In genomic region chr5:93995126-93995621, GRCh38 we compare ENCODE assay signal across 14 cellular contexts.
DNase-seq lines count a peak whose midpoint lies in the region; ATAC-seq, FAIRE-seq and TF ChIP-seq lines count a peak whose summit lies in the region.
"Had no signal": no experiment of that assay in that cellular context is flagged by ENCODE, and none has a peak within 500 bp of the region (broad histone marks: within the 10 kb centered on the region; RNA-seq: fewer than 3 reads in every experiment).

No MANE protein-coding gene starts in this region.

- H3K27me3 ChIP-seq in HepG2 (ENCODE audit: control insufficient read depth in 1 of 2, insufficient read depth in 2 of 2, low read length in 2 of 2): no peaks in the 10 kb centered on the region

- no peaks in the 10 kb centered on the region for H3K36me3 ChIP-seq in HepG2 (replicated peaks in 1 of 2; ENCODE audit: control insufficient read depth in 1 of 2, insufficient read depth in 2 of 2, low read length in 2 of 2)
- H3K36me3 ChIP-seq: thoracic aorta had no signal

- H3K4me2 ChIP-seq in HepG2 (ENCODE audit: low read depth, low read length): no peak overlapping the region

- no peak overlapping the region for H3K9ac ChIP-seq in HepG2 (ENCODE audit: insufficient read depth, low read depth, low read length)

- DNase-seq in GM04504 (ENCODE audit: low read depth): peak; percentile 65
- DNase-seq in immature natural killer cell: peak in 2 of 3 donors; percentile 10 to 28
- no peak for DNase-seq in midbrain (lab: John Stamatoyannopoulos, UW)
- no peak for DNase-seq in GM19240 (ENCODE audit: insufficient read length, low spot score)
- DNase-seq in HepG2 (ENCODE audit: low spot score): no peak
- DNase-seq: effector CD4-positive, alpha-beta T cell; GDM1; left cardiac atrium; NCI-H2081; SW 1271 had no signal

- POLR2A ChIA-PET in HepG2 (lab: Yijun Ruan, JAX): no interaction called here

- WGBS in HepG2 (ENCODE audit: low lambda C conversion rate): 91% methylated on average over 3 of the region's 3 CpGs

- H3K4me3 ChIP-seq in HepG2 (replicated peaks in 1 of 3; ENCODE audit: insufficient read depth in 1 of 3, low read depth in 2 of 3, low read length in 3 of 3): no peak overlapping the region
- H3K4me3 ChIP-seq: thoracic aorta had no signal

- H3K4me3 Mint-ChIP-seq in immature natural killer cell: peak overlapping the region in 2 of 5 donors; percentile 7 to 30

- H3K27me3 Mint-ChIP-seq in immature natural killer cell (ENCODE audit: low read depth in 3 of 3): peaks cover 0 to 2% (median 0%) of the 10 kb centered on the region in 3 donors

- no TSS peak for BruUV-seq in HepG2 (replicated peaks; lab: Mats Ljungman, UMichigan)

- peak overlapping the region in 3 of 6 donors; percentile 50 to 76 (median 74) for H3K27ac Mint-ChIP-seq in immature natural killer cell

- FAIRE-seq in HepG2 (lab: Jason Lieb, UNC): no peak

- peak; percentile 76 for ATAC-seq in GM19463 (IDR thresholded peaks at IDR 0.05; ENCODE audit: unreplicated experiment)
- peak; percentile 68 for ATAC-seq in HG03442 (IDR thresholded peaks at IDR 0.05; ENCODE audit: unreplicated experiment)
- ATAC-seq in HepG2: no peak
- no peak for ATAC-seq in HG02571 (IDR thresholded peaks at IDR 0.05; ENCODE audit: unreplicated experiment)
- ATAC-seq: left cardiac atrium had no signal

- TF ChIP-seq POLR2A in HepG2 (IDR thresholded peaks at IDR 0.05; ENCODE audit: insufficient read depth in 1 of 2, low read depth in 2 of 2, low read length in 2 of 2): no peak

- no peaks in the 10 kb centered on the region for H3K36me3 Mint-ChIP-seq in immature natural killer cell

- no peak for TF ChIP-seq CTCF in HepG2 (CRISPR knock-in tag; IDR thresholded peaks at IDR 0.05)

- no peaks in the 10 kb centered on the region for H4K20me1 ChIP-seq in HepG2 (ENCODE audit: insufficient read depth, low read length)

- CTCF ChIA-PET in HepG2 (lab: Yijun Ruan, JAX; ENCODE audit: low intra/inter-chr PET ratio, low total read pairs): no interaction called here

- in situ Hi-C loops in HepG2 (cut with HindIII; ENCODE audit: extremely low pct_ligation_motif_present, low pct_unique_long_range_greater_than_20kb): no loop called here

- peaks cover 20 to 55% of the 10 kb centered on the region in 2 donors for H3K4me1 Mint-ChIP-seq in immature natural killer cell

- H3K9me3 Mint-ChIP-seq in immature natural killer cell: no peaks in the 10 kb centered on the region

- no peak for TF ChIP-seq RAD21 in HepG2 (CRISPR knock-in tag; IDR thresholded peaks at IDR 0.05)

- intact Hi-C loops in HepG2 (cut with micrococcal nuclease; ENCODE audit: unreplicated experiment): no loop called here

- no peaks in the 10 kb centered on the region for H3K9me3 ChIP-seq in HepG2 (ENCODE audit: low read length)
- H3K9me3 ChIP-seq: thoracic aorta had no signal

- TF ChIP-seq EP300 in HepG2 (IDR thresholded peaks at IDR 0.05; ENCODE audit: low read depth in 2 of 2, low read length in 2 of 2) (no peak), HepG2 (CRISPR knock-in tag; IDR thresholded peaks at IDR 0.05; ENCODE audit: borderline replicate concordance) (no peak)

- 0 out of 2 replicates have a peak, but pooled peaks cover 6% of the 10 kb centered on the region for H3K4me1 ChIP-seq in HepG2 (ENCODE audit: insufficient read depth, low read length)

- H3K27ac ChIP-seq in HepG2 (ENCODE audit: extremely low read length, insufficient read depth, low read length): no peak overlapping the region
- H3K27ac ChIP-seq: thoracic aorta had no signal

- no peaks in the 10 kb centered on the region for H3K79me2 ChIP-seq in HepG2 (ENCODE audit: insufficient read depth, low read length)

- no peak overlapping the region for H2AFZ ChIP-seq in HepG2 (ENCODE audit: low read length)

TF ChIP-seq in HepG2, 621 proteins besides CTCF, POLR2A, EP300 and RAD21:
- TF ChIP-seq ZNF431 (CRISPR knock-in tag; IDR thresholded peaks at IDR 0.05; ENCODE audit: borderline replicate concordance, low read depth): no peak

Comparison
In these comparisons a context has a peak if more than half of its experiments do, and no peak if none do; other contexts are left out.
1. DNase-seq: peak in GM04504 (single experiment) and immature natural killer cell (2 of 3); none in midbrain (single experiment), GM19240 (single experiment) and HepG2 (single experiment).
2. ATAC-seq: peak in GM19463 (single experiment) and HG03442 (single experiment); none in HepG2 (single experiment) and HG02571 (single experiment).